In genomic region chr16:86956437-86956836, GRCh38 we compare ENCODE assay signal across 14 cellular contexts.
A peak's percentile ranks its signal among the peaks of the same experiment; 100 is the strongest.
DNase-seq lines count a peak whose midpoint lies in the region; TF ChIP-seq lines count a peak whose summit lies in the region.
"Had no signal": no experiment of that assay in that cellular context is flagged by ENCODE, and none has a peak within 500 bp of the region (broad histone marks: within the 10 kb centered on the region; RNA-seq: fewer than 3 reads in every experiment).

No MANE protein-coding gene starts in this region.

- H3K4me2 ChIP-seq in BLaER1 = peak overlapping the region; percentile 44

- no peaks in the 10 kb centered on the region for H4K20me1 ChIP-seq in BLaER1

- H3K27ac ChIP-seq in BLaER1 = peak overlapping the region; percentile 22; the same call in 1 of the 2 replicates

- DNase-seq in CD1c-positive myeloid dendritic cell (ENCODE audit: extremely low spot score) (peak; percentile 2), NB4 (ENCODE audit: low read depth) (peak; percentile 79), NCI-H1417 treated with DMSO at 0.1 percent for 48 hours (lab: John Stamatoyannopoulos, UW) (no peak), cerebellar nuclear complex (lab: John Stamatoyannopoulos, UW) (no peak), LoVo (ENCODE audit: low spot score) (no peak)
- DNase-seq: COR-L47, H9, NCI-H2029, NCI-H510A treated with DMSO at 0.1 percent for 48 hours, OCI-M1, RPMI8226 had no signal

- H3K9me3 Mint-ChIP-seq in nephron = peaks cover 6% of the 10 kb centered on the region

- H3K36me3 Mint-ChIP-seq in nephron (ENCODE audit: low read depth) = peaks cover 8% of the 10 kb centered on the region
- H3K36me3 Mint-ChIP-seq: IgD-negative memory B cell had no signal

- H3K36me3 ChIP-seq in BLaER1 = no peaks in the 10 kb centered on the region

- no peaks in the 10 kb centered on the region for H3K27me3 ChIP-seq in BLaER1

- peaks cover 17% of the 10 kb centered on the region for H3K4me1 ChIP-seq in BLaER1

- peaks cover 38% of the 10 kb centered on the region for H3K27me3 Mint-ChIP-seq in nephron (ENCODE audit: low read depth)

- no peak for TF ChIP-seq CTCF in NB4 (IDR thresholded peaks at IDR 0.05; ENCODE audit: low read depth, low read length)
- TF ChIP-seq CTCF in nephron (IDR thresholded peaks at IDR 0.05; ENCODE audit: unreplicated experiment in 3 of 3) = no peak

- H3K9me3 ChIP-seq in BLaER1 = no peaks in the 10 kb centered on the region; the same call in 1 of the 2 replicates

- peak overlapping the region in 2 of 3 experiments; percentile 46 to 81 for H3K27ac Mint-ChIP-seq in nephron
- H3K27ac Mint-ChIP-seq: H9 had no signal

- H3K4me3 ChIP-seq in BLaER1 (no peak overlapping the region), NB4 (ENCODE audit: low read depth, low read length) (no peak overlapping the region)

- H3K9ac ChIP-seq in BLaER1 = no peak overlapping the region

- no peak for TF ChIP-seq POLR2A in NB4 (IDR thresholded peaks at IDR 0.05; ENCODE audit: extremely low read depth, insufficient read length)

- peaks cover 59% of the 10 kb centered on the region for H3K4me1 Mint-ChIP-seq in nephron
- H3K4me1 Mint-ChIP-seq: IgD-negative memory B cell had no signal

- peak overlapping the region in 2 of 3 experiments; percentile 62 to 77 for H3K4me3 Mint-ChIP-seq in nephron
- H3K4me3 Mint-ChIP-seq: H9, IgD-negative memory B cell had no signal

Comparison
In these comparisons a context has a peak if more than half of its experiments do, and no peak if none do; other contexts are left out.
1. DNase-seq: peak in CD1c-positive myeloid dendritic cell (single experiment) and NB4 (single experiment); none in NCI-H1417 treated with DMSO at 0.1 percent for 48 hours (single experiment), cerebellar nuclear complex (0 of 2) and LoVo (single experiment).